Comparison of ENCODE assay signal across 9 cellular contexts in genomic region chr3:61858054-61858453, GRCh38.
DNase-seq lines count a peak whose midpoint lies in the region; FAIRE-seq and TF ChIP-seq lines count a peak whose summit lies in the region.
"Had no signal": no experiment of that assay in that cellular context is flagged by ENCODE, and none has a peak within 500 bp of the region (broad histone marks: within the 10 kb centered on the region; RNA-seq: fewer than 3 reads in every experiment).

No MANE protein-coding gene starts in this region.

- H2AFZ ChIP-seq in PC-9, result no peak overlapping the region

- H3K36me3 ChIP-seq in PC-9 (ENCODE audit: low read depth) (no peaks in the 10 kb centered on the region), tibial nerve (no peaks in the 10 kb centered on the region)
- H3K36me3 ChIP-seq: BLaER1 treated with 17β-estradiol and CSF1 and Interleukin-3, amounts not matched to agents 10 nM and 100 nM had no signal

- 0 out of 2 replicates have a peak, but pooled peaks cover under 1% of the 10 kb centered on the region for H3K4me1 ChIP-seq in PC-9 (replicated peaks; ENCODE audit: insufficient read depth)
- peaks cover 0 to 13% (median 0%) of the 10 kb centered on the region in 4 donors for H3K4me1 ChIP-seq in tibial nerve

- POLR2A ChIA-PET in PC-9 (lab: Charles Lee; ENCODE audit: unreplicated experiment), result no interaction called here

- no peaks in the 10 kb centered on the region for H4K20me1 ChIP-seq in PC-9 (ENCODE audit: insufficient read depth)

- peak; percentile 58 for FAIRE-seq in frontal cortex (lab: Jason Lieb, UNC)

- H3F3A ChIP-seq in PC-9 (ENCODE audit: insufficient read depth, low read depth), result no peaks in the 10 kb centered on the region

- intact Hi-C loops in PC-9 (cut with micrococcal nuclease; ENCODE audit: unreplicated experiment), result loop anchor here (2.0 to 5.0 kb wide), 3 partner anchors 99 to 329 kb away; no protein-coding TSS in a partner anchor

- H3K79me2 ChIP-seq in PC-9 (ENCODE audit: low read depth), result no peaks in the 10 kb centered on the region

- no peak overlapping the region for H3K27ac ChIP-seq in PC-9
- no peak overlapping the region for H3K27ac ChIP-seq in tibial nerve
- H3K27ac ChIP-seq: BLaER1 treated with 17β-estradiol and CSF1 and Interleukin-3, amounts not matched to agents 10 nM and 100 nM had no signal

- no peak for TF ChIP-seq EP300 in tibial nerve (IDR thresholded peaks at IDR 0.05)

- no TSS peak for BruUV-seq in PC-9 (replicated peaks; lab: Mats Ljungman, UMichigan)

- H3K9me2 ChIP-seq in PC-9 (ENCODE audit: insufficient read depth), result no peaks in the 10 kb centered on the region

- H3K27me3 ChIP-seq in PC-9 (ENCODE audit: insufficient read depth, low read depth), result no peaks in the 10 kb centered on the region
- H3K27me3 ChIP-seq in tibial nerve, result no peaks in the 10 kb centered on the region
- H3K27me3 ChIP-seq: BLaER1 treated with 17β-estradiol and CSF1 and Interleukin-3, amounts not matched to agents 10 nM and 100 nM had no signal

- TF ChIP-seq POLR2A in tibial nerve (IDR thresholded peaks at IDR 0.05), result no peak

- no peaks in the 10 kb centered on the region for H3K9me3 ChIP-seq in PC-9 (ENCODE audit: insufficient read depth, low read depth)
- H3K9me3 ChIP-seq in tibial nerve, result no peaks in the 10 kb centered on the region

- no peak overlapping the region for H3K4me3 ChIP-seq in PC-9
- H3K4me3 ChIP-seq in tibial nerve, result no peak overlapping the region
- H3K4me3 ChIP-seq: BLaER1 treated with 17β-estradiol and CSF1 and Interleukin-3, amounts not matched to agents 10 nM and 100 nM had no signal

- H3K4me2 ChIP-seq in PC-9, result no peak overlapping the region
- H3K4me2 ChIP-seq: BLaER1 treated with 17β-estradiol and CSF1 and Interleukin-3, amounts not matched to agents 10 nM and 100 nM had no signal

- WGBS in tibial nerve, 2 donors, result 1 to 4% methylated on average over 2 of the region's 2 CpGs

- TF ChIP-seq CTCF in PC-9 (conservative IDR thresholded peaks at IDR 0.05), result peak; percentile 49
- peak in 4 of 5 experiments; percentile 8 to 54 (median 28) for TF ChIP-seq CTCF in tibial nerve (IDR thresholded peaks at IDR 0.05)

- DNase-seq in NCI-H2196 (lab: John Stamatoyannopoulos, UW; ENCODE audit: unreplicated experiment) (peak; percentile 7), NCI-H2196 treated with DMSO at 0.1 percent for 48 hours (lab: John Stamatoyannopoulos, UW; ENCODE audit: unreplicated experiment) (no peak), PC-9 (no peak), frontal cortex (ENCODE audit: low spot score in 2 of 2) (no peak), tibial nerve (ENCODE audit: low spot score in 2 of 2) (no peak), SK-N-DZ (ENCODE audit: low spot score) (no peak)
- no peak for DNase-seq in activated CD4-positive, CD25-positive, alpha-beta regulatory T cell treated with anti-CD3 and anti-CD28 coated beads, Interleukin-2, amount 50 U/mL, for 72 hours
- no peak for DNase-seq in stimulated activated CD4-positive, alpha-beta T cell treated with anti-CD3 and anti-CD28 coated beads, Interleukin-2, amount 100 ng/mL, for 24 hours

- CTCF ChIA-PET in PC-9 (lab: Charles Lee), result interaction anchor here (0.6 to 0.8 kb wide), 2 partner anchors 19 to 294 kb away, joined by 4 read pairs; no protein-coding TSS in a partner anchor
